ENCODE assay signal across 12 cellular contexts in the genomic region with DNA sequence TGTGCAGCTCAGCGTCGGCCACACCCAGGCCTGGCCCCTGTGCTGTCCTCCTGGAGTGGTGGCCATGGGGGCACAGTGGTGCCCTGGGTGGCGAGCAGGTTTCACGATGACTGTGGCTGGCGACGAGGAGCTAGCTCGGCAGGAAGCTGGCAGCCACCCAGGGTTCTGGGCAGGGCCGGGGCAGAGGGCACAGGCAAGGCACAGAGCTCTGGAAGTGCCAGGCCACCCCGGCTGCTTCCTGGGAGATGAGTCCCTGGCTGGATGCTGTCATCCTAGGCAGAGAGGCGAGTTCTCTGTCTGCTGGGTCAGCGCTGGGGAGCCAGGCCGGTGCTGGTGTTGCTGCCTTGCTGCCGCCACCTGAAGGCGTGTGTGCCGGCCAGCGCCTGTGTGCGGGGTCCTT. TPM values are rescaled to one million over a fixed set of nuclear protein-coding genes. Genes with fewer than 3 reads are reported as not detected.
A peak's percentile ranks its signal among the peaks of the same experiment; 100 is the strongest.
DNase-seq lines count a peak whose midpoint lies in the region; ATAC-seq and TF ChIP-seq lines count a peak whose summit lies in the region.
"Had no signal": no experiment of that assay in that cellular context is flagged by ENCODE, and none has a peak within 500 bp of the region (broad histone marks: within the 10 kb centered on the region; RNA-seq: fewer than 3 reads in every experiment).

No MANE protein-coding gene starts in this region.

- no peak overlapping the region for H3K4me3 Mint-ChIP-seq in activated CD4-positive, alpha-beta T cell treated with anti-CD3 and anti-CD28 coated beads for 36 hours
- H3K4me3 Mint-ChIP-seq: natural killer cell treated with Interleukin-12 subunit alpha and Interleukin-12 subunit beta and Interleukin-15 and Interleukin-18, amount 100 ng/mL, for 72 hours had no signal

- POLR2A ChIA-PET in PC-9 (lab: Charles Lee; ENCODE audit: unreplicated experiment), result interaction anchor here (0.5 to 1.1 kb wide), 7 partner anchors 17 to 247 kb away, joined by 3 to 15 read pairs (median 4); no protein-coding TSS in a partner anchor
- POLR2A ChIA-PET in activated CD4-positive, alpha-beta T cell treated with anti-CD3 and anti-CD28 coated beads for 36 hours (lab: Charles Lee), result interaction anchor here (0.6 kb wide), 1 partner anchor 1094 kb away, joined by 3 read pairs; no protein-coding TSS in a partner anchor

- intact Hi-C loops in PC-9 (cut with micrococcal nuclease; ENCODE audit: unreplicated experiment), result loop anchor here (2.0 kb wide), 1 partner anchor 65 kb away; no protein-coding TSS in a partner anchor
- intact Hi-C loops in prostate gland (cut with DNase I), result loop anchor here (5.0 kb wide), 1 partner anchor 59 kb away; no protein-coding TSS in a partner anchor
- intact Hi-C loops in activated CD4-positive, alpha-beta T cell treated with anti-CD3 and anti-CD28 coated beads for 36 hours (cut with DNase I, micrococcal nuclease), result no loop called here

- no peaks in the 10 kb centered on the region for H3K36me3 Mint-ChIP-seq in activated CD4-positive, alpha-beta T cell treated with anti-CD3 and anti-CD28 coated beads for 36 hours (ENCODE audit: low read depth)
- H3K36me3 Mint-ChIP-seq: natural killer cell treated with Interleukin-12 subunit alpha and Interleukin-12 subunit beta and Interleukin-15 and Interleukin-18, amount 100 ng/mL, for 72 hours had no signal

- H3K27me3 Mint-ChIP-seq in activated CD4-positive, alpha-beta T cell treated with anti-CD3 and anti-CD28 coated beads for 36 hours, result no peaks in the 10 kb centered on the region

- H3K4me1 Mint-ChIP-seq in activated CD4-positive, alpha-beta T cell treated with anti-CD3 and anti-CD28 coated beads for 36 hours, result peaks cover 17% of the 10 kb centered on the region

- H3K9ac ChIP-seq in BLaER1, result no peak overlapping the region

- H3K9me3 ChIP-seq in BLaER1, result no peaks in the 10 kb centered on the region
- H3K9me3 ChIP-seq in PC-9 (ENCODE audit: insufficient read depth, low read depth), result no peaks in the 10 kb centered on the region
- no peaks in the 10 kb centered on the region for H3K9me3 ChIP-seq in gastroesophageal sphincter
- no peaks in the 10 kb centered on the region for H3K9me3 ChIP-seq in prostate gland

- no peaks in the 10 kb centered on the region for H3K9me2 ChIP-seq in PC-9 (ENCODE audit: insufficient read depth)

- CTCF ChIA-PET in PC-9 (lab: Charles Lee), result interaction anchor here (0.6 to 1.5 kb wide), 4 partner anchors 17 to 53 kb away, joined by 3 to 10 read pairs (median 6); no protein-coding TSS in a partner anchor
- CTCF ChIA-PET in activated CD4-positive, alpha-beta T cell treated with anti-CD3 and anti-CD28 coated beads for 36 hours (lab: Charles Lee), result no interaction called here

- no peak for TF ChIP-seq EP300 in gastroesophageal sphincter (IDR thresholded peaks at IDR 0.05)

- ATAC-seq in gastroesophageal sphincter (peak; percentile 6), GM18520 (IDR thresholded peaks at IDR 0.05; ENCODE audit: unreplicated experiment) (no peak), GM21717 (IDR thresholded peaks at IDR 0.05; ENCODE audit: unreplicated experiment) (no peak)
- ATAC-seq in activated CD4-positive, alpha-beta T cell treated with anti-CD3 and anti-CD28 coated beads for 36 hours, result no peak
- ATAC-seq: natural killer cell treated with Interleukin-12 subunit alpha and Interleukin-12 subunit beta and Interleukin-15 and Interleukin-18, amount 100 ng/mL, for 72 hours had no signal

- H3K4me2 ChIP-seq in BLaER1 (peak overlapping the region; percentile 89), PC-9 (peak overlapping the region; percentile 87)

- no peak overlapping the region for H3K27ac Mint-ChIP-seq in activated CD4-positive, alpha-beta T cell treated with anti-CD3 and anti-CD28 coated beads for 36 hours
- H3K27ac Mint-ChIP-seq: natural killer cell treated with Interleukin-12 subunit alpha and Interleukin-12 subunit beta and Interleukin-15 and Interleukin-18, amount 100 ng/mL, for 72 hours had no signal

- no TSS peak for BruUV-seq in PC-9 (replicated peaks; lab: Mats Ljungman, UMichigan)

- H3K4me1 ChIP-seq in BLaER1, result peaks cover 98% of the 10 kb centered on the region
- H3K4me1 ChIP-seq in PC-9 (replicated peaks; ENCODE audit: insufficient read depth), result peaks cover 86% of the 10 kb centered on the region
- peaks cover 19 to 100% (median 95%) of the 10 kb centered on the region in 3 donors for H3K4me1 ChIP-seq in gastroesophageal sphincter
- peaks cover 77% of the 10 kb centered on the region for H3K4me1 ChIP-seq in prostate gland (replicated peaks)

- H3K27ac ChIP-seq in BLaER1, result 0 out of 2 replicates have a peak overlapping the region, but pooled peaks have one; percentile 22
- H3K27ac ChIP-seq in PC-9, result peak overlapping the region; percentile 94
- H3K27ac ChIP-seq in gastroesophageal sphincter, result peak overlapping the region; percentile 8 to 96 (median 94)
- peak overlapping the region; percentile 87 to 95 for H3K27ac ChIP-seq in prostate gland

- TF ChIP-seq POLR2A in gastroesophageal sphincter (IDR thresholded peaks at IDR 0.05) (no peak), prostate gland (IDR thresholded peaks at IDR 0.05) (no peak)

- H3K36me3 ChIP-seq in BLaER1 (no peaks in the 10 kb centered on the region), PC-9 (ENCODE audit: low read depth) (no peaks in the 10 kb centered on the region), gastroesophageal sphincter (no peaks in the 10 kb centered on the region), prostate gland (no peaks in the 10 kb centered on the region)

- H3K79me2 ChIP-seq in PC-9 (ENCODE audit: low read depth), result peaks cover 89% of the 10 kb centered on the region

- DNase-seq in PC-9 (peak; percentile 90 to 97), prostate gland (ENCODE audit: low spot score) (peak; percentile 55), SHP77 (lab: John Stamatoyannopoulos, UW) (no peak)
- no peak for DNase-seq in activated CD4-positive, alpha-beta T cell treated with anti-CD3 and anti-CD28 coated beads for 36 hours
- DNase-seq: activated naive CD4-positive, alpha-beta T cell treated with Interleukin-2 at 50 U/mL for 16 hours; DND-41; erythroblast had no signal

- H3K27me3 ChIP-seq in BLaER1 (no peaks in the 10 kb centered on the region), PC-9 (ENCODE audit: insufficient read depth, low read depth) (no peaks in the 10 kb centered on the region), gastroesophageal sphincter (no peaks in the 10 kb centered on the region), prostate gland (replicated peaks; ENCODE audit: insufficient read depth) (no peaks in the 10 kb centered on the region)

- H3K4me3 ChIP-seq in BLaER1 (no peak overlapping the region), PC-9 (peak overlapping the region; percentile 34; the same call in 1 of the 2 replicates), gastroesophageal sphincter (peak overlapping the region in 1 of 2 donors; percentile 17), prostate gland (no peak overlapping the region)

- TF ChIP-seq CTCF in PC-9 (conservative IDR thresholded peaks at IDR 0.05) (no peak), gastroesophageal sphincter (IDR thresholded peaks at IDR 0.05) (no peak), prostate gland (IDR thresholded peaks at IDR 0.05) (no peak)

- H3F3A ChIP-seq in PC-9 (ENCODE audit: insufficient read depth, low read depth), result peaks cover 40% of the 10 kb centered on the region

- H3K9me3 Mint-ChIP-seq in activated CD4-positive, alpha-beta T cell treated with anti-CD3 and anti-CD28 coated beads for 36 hours (ENCODE audit: low read depth), result no peaks in the 10 kb centered on the region
- H3K9me3 Mint-ChIP-seq: natural killer cell treated with Interleukin-12 subunit alpha and Interleukin-12 subunit beta and Interleukin-15 and Interleukin-18, amount 100 ng/mL, for 72 hours had no signal

- WGBS in gastroesophageal sphincter (ENCODE audit: low coverage in 1 of 2), 2 donors, result no CpG with 5 or more reads among the region's 17 CpGs
- WGBS in prostate gland, result 15% methylated on average over 14 of the region's 17 CpGs

- H2AFZ ChIP-seq in PC-9, result no peak overlapping the region

- peaks cover 99% of the 10 kb centered on the region for H4K20me1 ChIP-seq in BLaER1
- no peaks in the 10 kb centered on the region for H4K20me1 ChIP-seq in PC-9 (ENCODE audit: insufficient read depth)

RNA-seq across cellular contexts. Expression of gene RXRA, which starts 51.7 kb away (rescaled TPM):
- total RNA-seq in PC-9 (2021), result 116 and 146 TPM in 2 replicates
- total RNA-seq in gastroesophageal sphincter, result 10 to 100 TPM; 45.1 to 78.9 (median 55.3) TPM
- 10 to 100 TPM; 69.5 to 84.1 TPM for total RNA-seq in prostate gland
- total RNA-seq in activated CD4-positive, alpha-beta T cell treated with anti-CD3 and anti-CD28 coated beads for 36 hours, result 10 to 100 TPM; 17.6 to 20.9 TPM

Comparison
In these comparisons a context has a peak if more than half of its experiments do, and no peak if none do; other contexts are left out.
1. H3K27ac ChIP-seq: peak in every context shown above with its lines; median percentile 94 in gastroesophageal sphincter; 94 in PC-9; 91 in prostate gland; 22 in BLaER1.
2. DNase-seq: peak in PC-9 (2 of 2) and prostate gland (single experiment); none in SHP77 (0 of 2) and activated CD4-positive, alpha-beta T cell treated with anti-CD3 and anti-CD28 coated beads for 36 hours (single experiment).
3. intact Hi-C loops: an anchor here in PC-9 (2.0 kb wide) and prostate gland (5.0 kb wide); none called in activated CD4-positive, alpha-beta T cell treated with anti-CD3 and anti-CD28 coated beads for 36 hours.